Comparison of ENCODE assay signal across 28 cellular contexts in the genomic region with DNA sequence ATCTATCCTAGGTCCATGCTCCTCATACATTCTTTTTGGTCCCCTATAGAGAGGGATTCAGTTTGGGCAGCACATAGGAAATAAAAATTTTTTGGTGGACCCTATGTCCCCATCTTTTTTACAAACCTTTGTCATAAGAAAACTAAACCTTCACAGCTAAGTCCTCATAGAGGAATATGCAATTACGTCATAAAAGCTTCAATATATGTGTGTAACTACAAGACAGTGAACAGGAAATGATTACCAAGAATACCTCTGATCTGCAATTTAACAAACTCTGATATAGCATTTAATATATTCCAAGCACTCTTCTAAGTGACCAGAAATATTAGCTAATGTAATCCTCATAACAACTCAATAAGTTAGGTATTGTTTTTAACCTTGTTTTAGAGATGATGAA. TPM values are rescaled to one million over a fixed set of nuclear protein-coding genes. Genes with fewer than 3 reads are reported as not detected.
"Had no signal": no experiment of that assay in that cellular context is flagged by ENCODE, and none has a peak within 500 bp of the region (broad histone marks: within the 10 kb centered on the region; RNA-seq: fewer than 3 reads in every experiment).

No MANE protein-coding gene starts in this region.

- H3K27ac ChIP-seq: neural progenitor cell, pancreas, prostate gland, stomach, thoracic aorta, thyroid gland, tibial nerve, upper lobe of right lung, uterus had no signal

- H3K9ac ChIP-seq: neural progenitor cell had no signal

- FAIRE-seq: pancreas, small intestine had no signal

- H3K27me3 ChIP-seq: pancreas, thyroid gland, tibial nerve, upper lobe of right lung, uterus had no signal

- DNase-seq: naive thymus-derived CD4-positive, alpha-beta T cell; natural killer cell; occipital lobe; pancreas; right cardiac atrium; small intestine; stimulated activated CD4-positive, alpha-beta T cell treated with anti-CD3 and anti-CD28 coated beads, Interleukin-15, amount 100 ng/mL, for 24 hours; stimulated activated CD4-positive, alpha-beta T cell treated with anti-CD3 and anti-CD28 coated beads, Interleukin-2, amount 100 ng/mL, for 24 hours; stimulated activated CD4-positive, alpha-beta T cell treated with anti-CD3 and anti-CD28 coated beads, Interleukin-2, amount 100 ng/mL, for 48 hours; stimulated activated CD4-positive, alpha-beta T cell treated with anti-CD3 and anti-CD28 coated beads, Interleukin-4, amount 100 ng/mL, for 24 hours; stimulated activated naive B cell treated with anti-CD40 and anti-IgM and Interleukin-4, amounts not matched to agents 10 μg/mL and 1 μg/mL and 100 μg/mL, for 72 hours; stimulated activated naive CD4-positive, alpha-beta T cell treated with Interleukin-2 at 50 U/mL for 16 hours; stomach; thyroid gland; upper lobe of right lung; uterus had no signal

- H3K9me3 ChIP-seq: pancreas, prostate gland, stomach, thoracic aorta, thyroid gland, tibial nerve, upper lobe of right lung, uterus had no signal

- H3K4me3 ChIP-seq: neural progenitor cell, pancreas, prostate gland, stomach, thoracic aorta, thyroid gland, tibial nerve, upper lobe of right lung, uterus had no signal

- H3K4me2 ChIP-seq: neural progenitor cell had no signal

- H2AFZ ChIP-seq: neural progenitor cell had no signal

- H3K4me1 ChIP-seq: neural progenitor cell, pancreas, prostate gland, thyroid gland, tibial nerve, upper lobe of right lung, uterus had no signal

- ATAC-seq: naive thymus-derived CD4-positive, alpha-beta T cell; natural killer cell; pancreas; right cardiac atrium; sciatic nerve; stimulated activated effector memory CD8-positive, alpha-beta T cell treated with anti-CD3 and anti-CD28 coated beads, Interleukin-12 subunit alpha, Interleukin-12 subunit beta, amount 100 ng/mL, for 72 hours; stimulated activated naive B cell treated with anti-CD40 and anti-IgM and Interleukin-4, amounts not matched to agents 10 μg/mL and 1 μg/mL and 100 μg/mL, for 72 hours; upper lobe of right lung had no signal

- H3K36me3 ChIP-seq: neural progenitor cell, pancreas, prostate gland, stomach, thoracic aorta, thyroid gland, tibial nerve, upper lobe of right lung, uterus had no signal

RNA-seq across cellular contexts. Expression of gene AMPD1, which starts 19.2 kb away (rescaled TPM):
- total RNA-seq: naive thymus-derived CD4-positive, alpha-beta T cell; natural killer cell; occipital lobe; osteocyte; posterior vena cava; renal cortical epithelial cell; right cardiac atrium; sciatic nerve; stomach; temporal lobe; thyroid gland; tibial nerve; upper lobe of right lung had no signal
- polyA plus RNA-seq: naive thymus-derived CD4-positive, alpha-beta T cell; neural cell; pancreas; right cardiac atrium; urinary bladder had no signal
